In the genomic region with DNA sequence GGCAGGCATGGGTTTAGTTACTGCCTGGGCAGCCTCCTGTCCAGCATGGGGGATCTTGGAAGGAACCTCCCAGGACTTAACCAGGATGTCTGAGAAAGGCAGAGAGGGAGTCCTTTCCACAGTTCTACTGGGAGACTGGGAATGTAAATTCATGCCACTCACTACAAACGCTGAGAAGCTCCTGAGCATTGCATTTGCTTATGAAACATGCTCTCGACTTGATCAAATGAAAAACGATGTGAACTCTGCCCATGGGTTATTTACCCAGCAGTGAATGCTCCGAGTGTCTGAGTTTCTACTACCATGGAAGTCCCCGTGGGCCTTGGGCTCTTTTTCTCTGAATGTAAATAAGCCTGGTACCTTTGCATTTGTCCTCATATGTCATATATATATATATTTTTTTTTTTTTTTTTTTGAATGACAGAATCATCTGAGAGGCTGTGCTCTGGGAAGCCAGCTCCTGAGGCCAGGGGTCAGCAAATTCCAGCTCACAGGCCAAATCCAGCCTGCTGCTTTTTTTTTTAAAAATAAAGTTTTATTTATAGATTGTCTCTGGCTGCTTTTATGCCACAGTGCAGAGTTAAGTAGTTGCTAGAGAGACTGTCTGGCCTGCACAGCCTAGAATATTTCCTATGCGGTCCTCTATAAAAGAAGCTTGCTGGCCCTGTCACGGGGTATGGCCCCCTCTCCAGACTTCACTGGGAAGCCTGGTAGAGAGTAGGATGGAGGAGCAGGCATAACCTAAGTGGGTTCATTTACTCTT, we compare ENCODE assay signal across 1 cellular context.
TF ChIP-seq lines count a peak whose summit lies in the region.

No MANE protein-coding gene starts in this region.

TF ChIP-seq in GM12878, 131 proteins besides CTCF, POLR2A, EP300 and RAD21 (continued from another document):
- TF ChIP-seq, protein P1, sequence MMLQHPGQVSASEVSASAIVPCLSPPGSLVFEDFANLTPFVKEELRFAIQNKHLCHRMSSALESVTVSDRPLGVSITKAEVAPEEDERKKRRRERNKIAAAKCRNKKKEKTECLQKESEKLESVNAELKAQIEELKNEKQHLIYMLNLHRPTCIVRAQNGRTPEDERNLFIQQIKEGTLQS (IDR thresholded peaks at IDR 0.05; ENCODE audit: borderline replicate concordance, extremely low read depth, low read depth, low read length), result no peak
- TF ChIP-seq, protein P2, sequence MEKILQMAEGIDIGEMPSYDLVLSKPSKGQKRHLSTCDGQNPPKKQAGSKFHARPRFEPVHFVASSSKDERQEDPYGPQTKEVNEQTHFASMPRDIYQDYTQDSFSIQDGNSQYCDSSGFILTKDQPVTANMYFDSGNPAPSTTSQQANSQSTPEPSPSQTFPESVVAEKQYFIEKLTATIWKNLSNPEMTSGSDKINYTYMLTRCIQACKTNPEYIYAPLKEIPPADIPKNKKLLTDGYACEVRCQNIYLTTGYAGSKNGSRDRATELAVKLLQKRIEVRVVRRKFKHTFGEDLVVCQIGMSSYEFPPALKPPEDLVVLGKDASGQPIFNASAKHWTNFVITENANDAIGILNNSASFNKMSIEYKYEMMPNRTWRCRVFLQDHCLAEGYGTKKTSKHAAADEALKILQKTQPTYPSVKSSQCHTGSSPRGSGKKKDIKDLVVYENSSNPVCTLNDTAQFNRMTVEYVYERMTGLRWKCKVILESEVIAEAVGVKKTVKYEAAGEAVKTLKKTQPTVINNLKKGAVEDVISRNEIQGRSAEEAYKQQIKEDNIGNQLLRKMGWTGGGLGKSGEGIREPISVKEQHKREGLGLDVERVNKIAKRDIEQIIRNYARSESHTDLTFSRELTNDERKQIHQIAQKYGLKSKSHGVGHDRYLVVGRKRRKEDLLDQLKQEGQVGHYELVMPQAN (conservative IDR thresholded peaks at IDR 0.05), result no peak
- TF ChIP-seq TCF7 (IDR thresholded peaks at IDR 0.05; ENCODE audit: borderline replicate concordance) (no peak), SIN3A (IDR thresholded peaks at IDR 0.05; ENCODE audit: low read depth, low read length) (no peak), SREBF2 (IDR thresholded peaks at IDR 0.05; ENCODE audit: low read length) (no peak), ESRRA (IDR thresholded peaks at IDR 0.05; ENCODE audit: low read length) (no peak), ZNF592 (IDR thresholded peaks at IDR 0.05) (no peak), CHD1 (IDR thresholded peaks at IDR 0.05; ENCODE audit: low read depth, low read length) (no peak), POLR2AphosphoS5 (IDR thresholded peaks at IDR 0.05; ENCODE audit: low read length) (no peak)
TF ChIP-seq in GM12878: peak in this region for 0.
